Comparison of ENCODE assay signal across 1 cellular context in the genomic region with DNA sequence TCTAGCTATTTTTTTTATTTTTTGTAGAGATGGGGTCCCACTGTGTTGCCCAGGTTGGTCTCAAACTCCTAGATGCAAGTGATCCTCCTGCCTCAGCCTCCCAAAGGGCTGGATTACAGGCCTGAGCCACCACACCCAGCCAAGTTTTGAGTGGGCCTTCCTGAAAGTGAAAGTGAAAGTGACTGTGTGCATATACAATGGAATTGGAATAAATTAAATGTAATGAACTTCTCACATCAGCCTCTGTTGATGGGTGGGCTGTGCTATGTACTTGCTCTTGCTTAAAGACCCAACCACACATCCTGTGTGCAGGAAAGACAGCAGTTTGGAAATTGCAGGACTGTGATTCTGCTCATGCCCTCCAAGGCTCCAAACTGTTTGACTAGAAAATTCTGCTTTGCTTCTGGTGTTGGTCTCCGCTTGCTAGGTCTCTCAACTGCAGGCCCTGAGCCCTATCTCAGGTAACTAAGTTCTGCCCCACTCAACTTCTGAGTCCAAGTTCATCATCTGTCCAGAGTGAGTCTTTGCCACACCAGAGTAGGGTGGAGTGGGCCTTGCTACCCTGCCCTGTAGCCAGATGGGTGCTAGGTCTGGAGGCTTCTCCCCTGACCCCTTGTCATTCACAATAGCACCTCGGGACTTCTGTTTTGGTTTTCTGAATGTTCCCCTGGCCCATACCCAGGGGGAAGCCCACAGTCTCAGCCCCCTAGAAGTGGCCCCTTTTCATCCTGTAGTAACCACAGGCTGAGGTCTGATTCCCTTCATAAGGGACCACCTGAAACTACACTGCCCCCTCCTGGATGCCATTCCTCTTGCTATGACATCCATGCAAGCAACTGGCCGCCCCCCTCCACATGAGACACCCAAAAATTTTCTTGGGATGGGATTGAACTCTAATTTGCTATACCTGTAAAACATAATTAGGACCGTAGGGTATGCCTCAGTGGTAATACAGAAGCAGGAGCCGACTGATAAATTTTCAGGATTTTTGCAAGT.
TF ChIP-seq lines count a peak whose summit lies in the region.

No MANE protein-coding gene starts in this region.

TF ChIP-seq in HCT116, 20 proteins besides CTCF, POLR2A, EP300 and RAD21 (continued from another document):
- TF ChIP-seq ELF1 (IDR thresholded peaks at IDR 0.05; ENCODE audit: borderline replicate concordance, low read depth) (no peak), EZH2phosphoT487 (IDR thresholded peaks at IDR 0.05; ENCODE audit: borderline replicate concordance) (no peak), POLR2AphosphoS5 (IDR thresholded peaks at IDR 0.05; ENCODE audit: low read depth, low read length) (no peak), ZFX (IDR thresholded peaks at IDR 0.05) (no peak), CBX3 (IDR thresholded peaks at IDR 0.05; ENCODE audit: low read depth) (no peak), CEBPB (IDR thresholded peaks at IDR 0.05; ENCODE audit: low read depth) (no peak)
- TF ChIP-seq, protein P1, sequence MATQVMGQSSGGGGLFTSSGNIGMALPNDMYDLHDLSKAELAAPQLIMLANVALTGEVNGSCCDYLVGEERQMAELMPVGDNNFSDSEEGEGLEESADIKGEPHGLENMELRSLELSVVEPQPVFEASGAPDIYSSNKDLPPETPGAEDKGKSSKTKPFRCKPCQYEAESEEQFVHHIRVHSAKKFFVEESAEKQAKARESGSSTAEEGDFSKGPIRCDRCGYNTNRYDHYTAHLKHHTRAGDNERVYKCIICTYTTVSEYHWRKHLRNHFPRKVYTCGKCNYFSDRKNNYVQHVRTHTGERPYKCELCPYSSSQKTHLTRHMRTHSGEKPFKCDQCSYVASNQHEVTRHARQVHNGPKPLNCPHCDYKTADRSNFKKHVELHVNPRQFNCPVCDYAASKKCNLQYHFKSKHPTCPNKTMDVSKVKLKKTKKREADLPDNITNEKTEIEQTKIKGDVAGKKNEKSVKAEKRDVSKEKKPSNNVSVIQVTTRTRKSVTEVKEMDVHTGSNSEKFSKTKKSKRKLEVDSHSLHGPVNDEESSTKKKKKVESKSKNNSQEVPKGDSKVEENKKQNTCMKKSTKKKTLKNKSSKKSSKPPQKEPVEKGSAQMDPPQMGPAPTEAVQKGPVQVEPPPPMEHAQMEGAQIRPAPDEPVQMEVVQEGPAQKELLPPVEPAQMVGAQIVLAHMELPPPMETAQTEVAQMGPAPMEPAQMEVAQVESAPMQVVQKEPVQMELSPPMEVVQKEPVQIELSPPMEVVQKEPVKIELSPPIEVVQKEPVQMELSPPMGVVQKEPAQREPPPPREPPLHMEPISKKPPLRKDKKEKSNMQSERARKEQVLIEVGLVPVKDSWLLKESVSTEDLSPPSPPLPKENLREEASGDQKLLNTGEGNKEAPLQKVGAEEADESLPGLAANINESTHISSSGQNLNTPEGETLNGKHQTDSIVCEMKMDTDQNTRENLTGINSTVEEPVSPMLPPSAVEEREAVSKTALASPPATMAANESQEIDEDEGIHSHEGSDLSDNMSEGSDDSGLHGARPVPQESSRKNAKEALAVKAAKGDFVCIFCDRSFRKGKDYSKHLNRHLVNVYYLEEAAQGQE (IDR thresholded peaks at IDR 0.05; ENCODE audit: low read depth) = no peak
- TF ChIP-seq, protein P2, sequence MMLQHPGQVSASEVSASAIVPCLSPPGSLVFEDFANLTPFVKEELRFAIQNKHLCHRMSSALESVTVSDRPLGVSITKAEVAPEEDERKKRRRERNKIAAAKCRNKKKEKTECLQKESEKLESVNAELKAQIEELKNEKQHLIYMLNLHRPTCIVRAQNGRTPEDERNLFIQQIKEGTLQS (IDR thresholded peaks at IDR 0.05) = no peak
- TF ChIP-seq, protein P3, sequence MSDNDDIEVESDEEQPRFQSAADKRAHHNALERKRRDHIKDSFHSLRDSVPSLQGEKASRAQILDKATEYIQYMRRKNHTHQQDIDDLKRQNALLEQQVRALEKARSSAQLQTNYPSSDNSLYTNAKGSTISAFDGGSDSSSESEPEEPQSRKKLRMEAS (IDR thresholded peaks at IDR 0.05) = no peak
